In the genomic region with DNA sequence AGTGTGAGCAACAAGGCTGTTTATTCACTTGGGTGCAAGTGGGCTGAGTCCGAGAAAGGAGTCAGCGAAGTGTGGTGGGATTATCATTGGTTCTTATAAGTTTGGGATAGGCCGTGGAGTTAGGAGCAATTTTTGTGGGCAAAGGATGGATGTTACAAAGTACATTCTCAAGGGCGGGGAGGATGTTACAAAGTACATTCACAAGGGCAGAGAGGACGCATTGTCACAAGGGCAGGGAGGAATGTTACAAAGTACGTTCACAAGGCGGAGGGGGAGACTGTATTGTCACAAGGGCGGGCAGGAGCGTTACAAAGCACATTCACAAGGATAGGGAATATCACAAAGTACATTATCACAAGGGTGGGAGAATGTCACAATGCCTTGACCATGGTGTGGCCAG, we compare ENCODE assay signal across 19 cellular contexts. TPM values are rescaled to one million over a fixed set of nuclear protein-coding genes. Genes with fewer than 3 reads are reported as not detected.
"Had no signal": no experiment of that assay in that cellular context is flagged by ENCODE, and none has a peak within 500 bp of the region (broad histone marks: within the 10 kb centered on the region; RNA-seq: fewer than 3 reads in every experiment).

No MANE protein-coding gene starts in this region.

- H3K9me3 ChIP-seq: body of pancreas, gastrocnemius medialis, left lung, tibial artery had no signal

- FAIRE-seq: urothelium cell line had no signal

- H3K4me3 ChIP-seq: body of pancreas, gastrocnemius medialis, left lung, tibial artery had no signal

- H3K4me3 Mint-ChIP-seq: activated CD4-positive, alpha-beta T cell treated with anti-CD3 and anti-CD28 coated beads for 36 hours; activated CD8-positive, alpha-beta memory T cell treated with anti-CD3 and anti-CD28 coated beads, Interleukin-2, amount 10 ng/mL, durations not matched to agents 7 days and 5 days; activated naive CD8-positive, alpha-beta T cell treated with anti-CD3 and anti-CD28 coated beads for 36 hours; effector memory CD8-positive, alpha-beta T cell had no signal

- H3K9me3 Mint-ChIP-seq: effector memory CD8-positive, alpha-beta T cell had no signal

- H3K27ac Mint-ChIP-seq: activated CD4-positive, alpha-beta T cell treated with anti-CD3 and anti-CD28 coated beads for 36 hours; activated CD8-positive, alpha-beta memory T cell treated with anti-CD3 and anti-CD28 coated beads, Interleukin-2, amount 10 ng/mL, durations not matched to agents 7 days and 5 days; activated naive CD8-positive, alpha-beta T cell treated with anti-CD3 and anti-CD28 coated beads for 36 hours; effector memory CD8-positive, alpha-beta T cell; progenitor cell of endocrine pancreas had no signal

- H3K36me3 ChIP-seq: gastrocnemius medialis, left lung, tibial artery had no signal

- H3K27me3 ChIP-seq: body of pancreas had no signal

- ATAC-seq: activated CD8-positive, alpha-beta memory T cell treated with anti-CD3 and anti-CD28 coated beads, Interleukin-2, amount 10 ng/mL, durations not matched to agents 7 days and 5 days; body of pancreas; effector memory CD8-positive, alpha-beta T cell; gastrocnemius medialis; left lung had no signal

- H3K27ac ChIP-seq: body of pancreas, epithelial cell of prostate, gastrocnemius medialis, left lung, tibial artery had no signal

- DNase-seq: activated CD4-positive, alpha-beta T cell treated with anti-CD3 and anti-CD28 coated beads, Interleukin-2, amount 50 U/mL, for 48 hours; activated CD8-positive, alpha-beta memory T cell treated with anti-CD3 and anti-CD28 coated beads, Interleukin-2, amount 10 ng/mL, durations not matched to agents 7 days and 5 days; activated naive CD4-positive, alpha-beta T cell; activated naive CD8-positive, alpha-beta T cell treated with anti-CD3 and anti-CD28 coated beads for 36 hours; amniotic stem cell; body of pancreas; caudate nucleus; effector memory CD8-positive, alpha-beta T cell; gastrocnemius medialis; head of caudate nucleus; left lung; stimulated activated CD4-positive, alpha-beta T cell treated with anti-CD3 and anti-CD28 coated beads, Interleukin-2, amount 100 ng/mL, for 24 hours; stimulated activated naive CD4-positive, alpha-beta T cell treated with Interleukin-2 at 50 U/mL for 16 hours; SW 1271; tibial artery had no signal

- H3K36me3 Mint-ChIP-seq: activated CD8-positive, alpha-beta memory T cell treated with anti-CD3 and anti-CD28 coated beads, Interleukin-2, amount 10 ng/mL, durations not matched to agents 7 days and 5 days had no signal

RNA-seq across cellular contexts. Expression of a gene that starts 24.3 kb away (rescaled TPM):
- total RNA-seq: body of pancreas had no signal
